ENCODE assay signal across 20 cellular contexts in genomic region chr5:132952829-132953228, GRCh38.
"Had no signal": no experiment of that assay in that cellular context is flagged by ENCODE, and none has a peak within 500 bp of the region (broad histone marks: within the 10 kb centered on the region; RNA-seq: fewer than 3 reads in every experiment).

No MANE protein-coding gene starts in this region.

- H3K36me3 Mint-ChIP-seq: natural killer cell treated with Interleukin-12 subunit alpha and Interleukin-12 subunit beta and Interleukin-15 and Interleukin-18, amount 100 ng/mL, for 72 hours had no signal

- H3K27ac Mint-ChIP-seq: natural killer cell treated with Interleukin-12 subunit alpha and Interleukin-12 subunit beta and Interleukin-15 and Interleukin-18, amount 100 ng/mL, for 72 hours; neural progenitor cell had no signal

- H3K9me3 ChIP-seq: ovary, suprapubic skin, tibial artery had no signal

- H3K27me3 ChIP-seq: dorsolateral prefrontal cortex, heart left ventricle, neural progenitor cell, ovary, suprapubic skin, tibial artery had no signal

- H3K4me3 ChIP-seq: dorsolateral prefrontal cortex, heart left ventricle, neural progenitor cell, ovary, suprapubic skin, tibial artery had no signal

- H3K4me3 Mint-ChIP-seq: natural killer cell treated with Interleukin-12 subunit alpha and Interleukin-12 subunit beta and Interleukin-15 and Interleukin-18, amount 100 ng/mL, for 72 hours; neural progenitor cell had no signal

- H3K4me1 Mint-ChIP-seq: neural progenitor cell had no signal

- H3K27me3 Mint-ChIP-seq: natural killer cell treated with Interleukin-12 subunit alpha and Interleukin-12 subunit beta and Interleukin-15 and Interleukin-18, amount 100 ng/mL, for 72 hours had no signal

- DNase-seq: caudate nucleus; cortex of kidney; dorsolateral prefrontal cortex; effector memory CD4-positive, alpha-beta T cell; erythroblast; foreskin melanocyte; heart left ventricle; hippocampal formation; kidney glomerular epithelial cell; midbrain; nucleus accumbens; ovary; right cardiac atrium; small intestine; stimulated activated CD4-positive, alpha-beta T cell treated with anti-CD3 and anti-CD28 coated beads, Interleukin-2, amount 100 ng/mL, for 48 hours; stimulated activated naive CD8-positive, alpha-beta T cell treated with anti-CD3 and anti-CD28 coated beads, Interleukin-15, Interleukin-2, amounts not matched to agents 100 U/mL and 50 U/mL, for 24 hours; tibial artery had no signal

- H3K9ac ChIP-seq: neural progenitor cell had no signal

- H3K9me3 Mint-ChIP-seq: natural killer cell treated with Interleukin-12 subunit alpha and Interleukin-12 subunit beta and Interleukin-15 and Interleukin-18, amount 100 ng/mL, for 72 hours had no signal

- H3K4me1 ChIP-seq: neural progenitor cell had no signal

- ATAC-seq: heart left ventricle; natural killer cell treated with Interleukin-12 subunit alpha and Interleukin-12 subunit beta and Interleukin-15 and Interleukin-18, amount 100 ng/mL, for 72 hours; right cardiac atrium; stimulated activated naive CD8-positive, alpha-beta T cell treated with anti-CD3 and anti-CD28 coated beads, Interleukin-15, Interleukin-2, amounts not matched to agents 100 U/mL and 50 U/mL, for 24 hours had no signal

- H3K27ac ChIP-seq: dorsolateral prefrontal cortex, heart left ventricle, neural progenitor cell, ovary, suprapubic skin had no signal

- H3K36me3 ChIP-seq: ovary had no signal
